In genomic region chr18:79863946-79864725, GRCh38 we compare ENCODE assay signal across 29 cellular contexts.
DNase-seq lines count a peak whose midpoint lies in the region; ATAC-seq and TF ChIP-seq lines count a peak whose summit lies in the region.
"Had no signal": no experiment of that assay in that cellular context is flagged by ENCODE, and none has a peak within 500 bp of the region (broad histone marks: within the 10 kb centered on the region; RNA-seq: fewer than 3 reads in every experiment).

No MANE protein-coding gene starts in this region.

- H3K79me2 ChIP-seq in GM23338 (replicated peaks; ENCODE audit: insufficient read depth) (no peaks in the 10 kb centered on the region), PC-9 (ENCODE audit: low read depth) (no peaks in the 10 kb centered on the region)

- peaks cover 5% of the 10 kb centered on the region for H3K27me3 Mint-ChIP-seq in GM23338 (ENCODE audit: insufficient read depth, low read depth, poor library complexity)
- peaks cover 4% of the 10 kb centered on the region for H3K27me3 Mint-ChIP-seq in activated CD8-positive, alpha-beta T cell treated with anti-CD3 and anti-CD28 coated beads, Interleukin-2, amount 10 ng/mL, durations not matched to agents 7 days and 5 days (ENCODE audit: low read depth)

- H3K27ac Mint-ChIP-seq in GM23338, result no peak overlapping the region
- H3K27ac Mint-ChIP-seq in activated CD8-positive, alpha-beta T cell treated with anti-CD3 and anti-CD28 coated beads, Interleukin-2, amount 10 ng/mL, durations not matched to agents 7 days and 5 days, result no peak overlapping the region
- H3K27ac Mint-ChIP-seq: activated CD8-positive, alpha-beta T cell treated with anti-CD3 and anti-CD28 coated beads for 36 hours; brain; nephron had no signal

- intact Hi-C loops in sciatic nerve (cut with DNase I) (no loop called here), body of pancreas (cut with DNase I) (no loop called here), PC-9 (cut with micrococcal nuclease; ENCODE audit: unreplicated experiment) (no loop called here)

- H2AFZ ChIP-seq in GM23338, result no peak overlapping the region
- no peak overlapping the region for H2AFZ ChIP-seq in PC-9

- no peaks in the 10 kb centered on the region for H3K36me3 Mint-ChIP-seq in GM23338 (ENCODE audit: low read depth)
- H3K36me3 Mint-ChIP-seq in activated CD8-positive, alpha-beta T cell treated with anti-CD3 and anti-CD28 coated beads, Interleukin-2, amount 10 ng/mL, durations not matched to agents 7 days and 5 days (ENCODE audit: low read depth), result no peaks in the 10 kb centered on the region

- ATAC-seq in GM23338 (peak; percentile 72), sciatic nerve (no peak), body of pancreas (no peak)
- ATAC-seq in activated CD8-positive, alpha-beta T cell treated with anti-CD3 and anti-CD28 coated beads, Interleukin-2, amount 10 ng/mL, durations not matched to agents 7 days and 5 days, result no peak
- ATAC-seq: activated CD8-positive, alpha-beta T cell treated with anti-CD3 and anti-CD28 coated beads for 36 hours; activated T-cell treated with anti-CD3 and anti-CD28 coated beads, Interleukin-2, amount 50 U/mL, for 4 hours; esophagus mucosa; GM12878; pancreas had no signal

- H3F3A ChIP-seq in GM23338 (replicated peaks; ENCODE audit: low read depth) (no peaks in the 10 kb centered on the region), PC-9 (ENCODE audit: insufficient read depth, low read depth) (no peaks in the 10 kb centered on the region)

- no peaks in the 10 kb centered on the region for H3K9me3 ChIP-seq in body of pancreas
- H3K9me3 ChIP-seq in PC-9 (ENCODE audit: insufficient read depth, low read depth), result no peaks in the 10 kb centered on the region
- H3K9me3 ChIP-seq: pancreas, thyroid gland had no signal

- H3K4me2 ChIP-seq in GM23338 (no peak overlapping the region), PC-9 (no peak overlapping the region)

- H3K36me3 ChIP-seq in GM23338 (ENCODE audit: insufficient read depth), result no peaks in the 10 kb centered on the region
- H3K36me3 ChIP-seq in body of pancreas (replicated peaks in 1 of 2; ENCODE audit: insufficient read depth in 1 of 2, low read depth in 2 of 2), result no peaks in the 10 kb centered on the region
- H3K36me3 ChIP-seq in PC-9 (ENCODE audit: low read depth), result no peaks in the 10 kb centered on the region
- H3K36me3 ChIP-seq: pancreas, thyroid gland had no signal

- H3K4me3 Mint-ChIP-seq in GM23338, result no peak overlapping the region
- no peak overlapping the region for H3K4me3 Mint-ChIP-seq in activated CD8-positive, alpha-beta T cell treated with anti-CD3 and anti-CD28 coated beads, Interleukin-2, amount 10 ng/mL, durations not matched to agents 7 days and 5 days
- H3K4me3 Mint-ChIP-seq: activated CD8-positive, alpha-beta T cell treated with anti-CD3 and anti-CD28 coated beads for 36 hours; activated T-cell treated with anti-CD3 and anti-CD28 coated beads, Interleukin-2, amount 50 U/mL, for 4 hours; brain; nephron had no signal

- TF ChIP-seq CTCF in GM23338 (conservative IDR thresholded peaks at IDR 0.05; ENCODE audit: low read depth in 2 of 2), result no peak
- no peak for TF ChIP-seq CTCF in body of pancreas (IDR thresholded peaks at IDR 0.05)
- no peak for TF ChIP-seq CTCF in PC-9 (conservative IDR thresholded peaks at IDR 0.05)

- POLR2A ChIA-PET in activated CD8-positive, alpha-beta T cell treated with anti-CD3 and anti-CD28 coated beads, Interleukin-2, amount 10 ng/mL, durations not matched to agents 7 days and 5 days (lab: Charles Lee), result no interaction called here
- POLR2A ChIA-PET in PC-9 (lab: Charles Lee; ENCODE audit: unreplicated experiment), result no interaction called here

- H3K9me2 ChIP-seq in GM23338 (ENCODE audit: insufficient read depth) (no peaks in the 10 kb centered on the region), PC-9 (ENCODE audit: insufficient read depth) (no peaks in the 10 kb centered on the region)

- no TSS peak for BruUV-seq in PC-9 (replicated peaks; lab: Mats Ljungman, UMichigan)

- no peaks in the 10 kb centered on the region for H3K27me3 ChIP-seq in GM23338 (ENCODE audit: insufficient read depth)
- no peaks in the 10 kb centered on the region for H3K27me3 ChIP-seq in body of pancreas
- peaks cover 52% of the 10 kb centered on the region for H3K27me3 ChIP-seq in PC-9 (ENCODE audit: insufficient read depth, low read depth)
- H3K27me3 ChIP-seq: pancreas, thyroid gland had no signal

- no peaks in the 10 kb centered on the region for H4K20me1 ChIP-seq in GM23338 (replicated peaks; ENCODE audit: insufficient read depth)
- no peaks in the 10 kb centered on the region for H4K20me1 ChIP-seq in PC-9 (ENCODE audit: insufficient read depth)

- H3K27ac ChIP-seq in GM23338 (ENCODE audit: low read depth) (no peak overlapping the region), body of pancreas (no peak overlapping the region), PC-9 (no peak overlapping the region)
- H3K27ac ChIP-seq: HL-60, pancreas, skin epidermis, thyroid gland had no signal

- 59 to 85% methylated on average over 19 to 44 of the region's 84 CpGs for WGBS in body of pancreas, 2 donors

- TF ChIP-seq POLR2A in body of pancreas (IDR thresholded peaks at IDR 0.05), result no peak

- no peaks in the 10 kb centered on the region for H3K4me1 Mint-ChIP-seq in GM23338
- H3K4me1 Mint-ChIP-seq in activated CD8-positive, alpha-beta T cell treated with anti-CD3 and anti-CD28 coated beads, Interleukin-2, amount 10 ng/mL, durations not matched to agents 7 days and 5 days (ENCODE audit: low read depth), result no peaks in the 10 kb centered on the region
- H3K4me1 Mint-ChIP-seq: brain, nephron had no signal

- H3K9me3 Mint-ChIP-seq in GM23338, result no peaks in the 10 kb centered on the region
- H3K9me3 Mint-ChIP-seq in activated CD8-positive, alpha-beta T cell treated with anti-CD3 and anti-CD28 coated beads, Interleukin-2, amount 10 ng/mL, durations not matched to agents 7 days and 5 days (ENCODE audit: insufficient read depth), result peaks cover 10% of the 10 kb centered on the region

- H3K4me3 ChIP-seq in GM23338 (no peak overlapping the region), body of pancreas (no peak overlapping the region), PC-9 (no peak overlapping the region)
- H3K4me3 ChIP-seq: GM12878, pancreas, skin epidermis, thyroid gland had no signal

- CTCF ChIA-PET in activated CD8-positive, alpha-beta T cell treated with anti-CD3 and anti-CD28 coated beads, Interleukin-2, amount 10 ng/mL, durations not matched to agents 7 days and 5 days (lab: Charles Lee), result no interaction called here
- CTCF ChIA-PET in PC-9 (lab: Charles Lee), result no interaction called here

- no peaks in the 10 kb centered on the region for H3K4me1 ChIP-seq in GM23338 (ENCODE audit: insufficient read depth)
- H3K4me1 ChIP-seq in body of pancreas, result no peaks in the 10 kb centered on the region
- no peaks in the 10 kb centered on the region for H3K4me1 ChIP-seq in PC-9 (replicated peaks; ENCODE audit: insufficient read depth)
- H3K4me1 ChIP-seq: pancreas, thyroid gland had no signal

- peak; percentile 2 for DNase-seq in AG20443 (ENCODE audit: low spot score)
- peak; percentile 27 for DNase-seq in GM23338 (ENCODE audit: low spot score)
- peak; percentile 8 for DNase-seq in iPS-NIHi7 (ENCODE audit: extremely low spot score)
- DNase-seq in sciatic nerve (ENCODE audit: low spot score), result peak; percentile 43
- no peak for DNase-seq in activated CD8-positive, alpha-beta T cell treated with anti-CD3 and anti-CD28 coated beads, Interleukin-2, amount 10 ng/mL, durations not matched to agents 7 days and 5 days
- no peak for DNase-seq in body of pancreas
- no peak for DNase-seq in PC-9
- DNase-seq: activated CD4-positive, CD25-positive, alpha-beta regulatory T cell; activated CD8-positive, alpha-beta T cell treated with anti-CD3 and anti-CD28 coated beads for 36 hours; activated naive CD4-positive, alpha-beta T cell; activated T-cell treated with anti-CD3 and anti-CD28 coated beads, Interleukin-2, amount 50 U/mL, for 4 hours; C1 segment of cervical spinal cord; dermis blood vessel endothelial cell; DMS153; HCEC 1CT; KBM-7; NCI-H1092; NCI-H1694 treated with DMSO at 0.1 percent for 48 hours; NCI-H446 treated with DMSO at 0.1 percent for 48 hours; retina; stimulated activated naive CD4-positive, alpha-beta T cell treated with Interleukin-2 at 50 U/mL for 16 hours; thyroid gland had no signal

TF ChIP-seq in GM23338, 12 proteins besides CTCF, POLR2A, EP300 and RAD21 (continues in another document):
- TF ChIP-seq POLR2AphosphoS5 (IDR thresholded peaks at IDR 0.05; ENCODE audit: low read depth), result no peak
- no peak for TF ChIP-seq CREB1 (CRISPR knock-in tag; IDR thresholded peaks at IDR 0.05; ENCODE audit: low read depth)
- no peak for TF ChIP-seq EZH2 (IDR thresholded peaks at IDR 0.05; ENCODE audit: low read depth, unreplicated experiment)
- TF ChIP-seq ZNF331 (CRISPR knock-in tag; IDR thresholded peaks at IDR 0.05; ENCODE audit: low read depth), result no peak
- no peak for TF ChIP-seq NANOG (IDR thresholded peaks at IDR 0.05; ENCODE audit: borderline replicate concordance)
- no peak for TF ChIP-seq ETS1 (IDR thresholded peaks at IDR 0.05)

Comparison
In these comparisons a context has a peak if more than half of its experiments do, and no peak if none do; other contexts are left out.
1. DNase-seq: peak in AG20443 (single experiment), GM23338 (single experiment), iPS-NIHi7 (single experiment) and sciatic nerve (single experiment); none in activated CD8-positive, alpha-beta T cell treated with anti-CD3 and anti-CD28 coated beads, Interleukin-2, amount 10 ng/mL, durations not matched to agents 7 days and 5 days (single experiment), body of pancreas (0 of 4) and PC-9 (0 of 2).